Comparison of ENCODE assay signal across 9 cellular contexts in the genomic region with DNA sequence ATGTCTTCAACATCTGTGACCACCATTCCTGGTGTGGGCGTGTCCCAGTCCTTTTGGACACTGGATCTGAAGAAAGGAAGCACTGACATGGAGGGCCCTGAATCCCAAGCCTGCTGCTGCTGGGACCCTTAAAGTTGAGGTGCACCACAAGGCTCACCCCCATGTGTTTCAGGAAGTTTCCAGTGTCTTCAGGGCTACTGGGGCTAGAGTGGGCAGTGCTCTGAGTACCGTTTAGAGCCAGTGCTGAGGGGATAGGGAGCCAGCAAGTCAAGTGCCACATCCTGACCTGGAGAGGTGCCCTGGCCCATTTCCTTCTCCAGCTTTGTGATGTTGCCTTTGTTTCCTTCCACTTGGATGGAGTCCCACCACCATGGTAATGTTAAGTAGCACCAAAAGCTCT. TPM values are rescaled to one million over a fixed set of nuclear protein-coding genes. Genes with fewer than 3 reads are reported as not detected.
DNase-seq lines count a peak whose midpoint lies in the region; ATAC-seq, FAIRE-seq and TF ChIP-seq lines count a peak whose summit lies in the region.
"Had no signal": no experiment of that assay in that cellular context is flagged by ENCODE, and none has a peak within 500 bp of the region (broad histone marks: within the 10 kb centered on the region; RNA-seq: fewer than 3 reads in every experiment).

No MANE protein-coding gene starts in this region.

- no peak overlapping the region for H4K5ac ChIP-seq in mesendoderm (ENCODE audit: low read length)

- FAIRE-seq in HepG2 (lab: Jason Lieb, UNC) = no peak
- FAIRE-seq in H54 (lab: Jason Lieb, UNC) = no peak
- FAIRE-seq: urothelium cell line had no signal

- POLR2A ChIA-PET in HepG2 (lab: Yijun Ruan, JAX) = interaction anchor here (0.7 to 1.8 kb wide), 3 partner anchors 31 to 156 kb away, joined by 3 to 5 read pairs (median 4); a partner anchor contains a TSS

- H2AFZ ChIP-seq in HepG2 (ENCODE audit: low read length) (no peak overlapping the region), SU-DHL-6 (ENCODE audit: low read depth, low read length, severe bottlenecking) (peak overlapping the region; percentile 50)

- H3K79me2 ChIP-seq in HepG2 (ENCODE audit: insufficient read depth, low read length) (no peaks in the 10 kb centered on the region), SU-DHL-6 (ENCODE audit: insufficient read depth, low read length) (peaks cover 22% of the 10 kb centered on the region), mesendoderm (ENCODE audit: control insufficient read depth, insufficient read depth, low read length) (no peaks in the 10 kb centered on the region)

- DNase-seq in HepG2 (ENCODE audit: low spot score) (no peak), right lobe of liver (no peak), mesendoderm (no peak), H54 (ENCODE audit: insufficient read length, low spot score) (no peak), ureter (ENCODE audit: low spot score) (no peak), middle frontal gyrus (ENCODE audit: extremely low spot score, low spot score) (no peak), foreskin melanocyte (no peak)

- TF ChIP-seq EP300 in HepG2 (IDR thresholded peaks at IDR 0.05; ENCODE audit: low read depth in 2 of 2, low read length in 2 of 2) (no peak), HepG2 (CRISPR knock-in tag; IDR thresholded peaks at IDR 0.05; ENCODE audit: borderline replicate concordance) (no peak)

- peak overlapping the region; percentile 5 for H2AK5ac ChIP-seq in mesendoderm (ENCODE audit: low read length)

- H3K4me1 ChIP-seq in HepG2 (ENCODE audit: insufficient read depth, low read length) (peaks cover 20% of the 10 kb centered on the region), right lobe of liver (no peaks in the 10 kb centered on the region), mesendoderm (ENCODE audit: control insufficient read depth, low read depth, low read length) (peaks cover 5% of the 10 kb centered on the region)

- no peak for TF ChIP-seq RAD21 in HepG2 (CRISPR knock-in tag; IDR thresholded peaks at IDR 0.05)

- CTCF ChIA-PET in HepG2 (lab: Yijun Ruan, JAX; ENCODE audit: low intra/inter-chr PET ratio, low total read pairs) = interaction anchor here (0.9 to 2.8 kb wide), 7 partner anchors 30 to 230 kb away, joined by 4 to 35 read pairs (median 6); a partner anchor contains a TSS

- no peak overlapping the region for H3K4me3 ChIP-seq in HepG2 (replicated peaks in 1 of 3; ENCODE audit: insufficient read depth in 1 of 3, low read depth in 2 of 3, low read length in 3 of 3)
- H3K4me3 ChIP-seq in right lobe of liver = no peak overlapping the region
- H3K4me3 ChIP-seq in SU-DHL-6 (ENCODE audit: insufficient read depth, low read length, poor library complexity, severe bottlenecking) = no peak overlapping the region
- no peak overlapping the region for H3K4me3 ChIP-seq in mesendoderm (ENCODE audit: low read length)

- no peak overlapping the region for H3K18ac ChIP-seq in mesendoderm (ENCODE audit: low read length)

- H3F3A ChIP-seq in SU-DHL-6 (ENCODE audit: insufficient read depth) = peaks cover 32% of the 10 kb centered on the region

- H4K20me1 ChIP-seq in HepG2 (ENCODE audit: insufficient read depth, low read length) (no peaks in the 10 kb centered on the region), SU-DHL-6 (ENCODE audit: low read depth, low read length) (no peaks in the 10 kb centered on the region)

- TF ChIP-seq POLR2A in HepG2 (IDR thresholded peaks at IDR 0.05; ENCODE audit: insufficient read depth in 1 of 2, low read depth in 2 of 2, low read length in 2 of 2) (no peak), right lobe of liver (IDR thresholded peaks at IDR 0.05) (no peak), H54 (IDR thresholded peaks at IDR 0.05; ENCODE audit: low read depth, low read length) (no peak)

- H3K56ac ChIP-seq in mesendoderm (ENCODE audit: low read length) = peak overlapping the region; percentile 29

- WGBS in HepG2 (ENCODE audit: low lambda C conversion rate) = 100% methylated on average over 2 of the region's 2 CpGs
- no CpG with 5 or more reads among the region's 2 CpGs for WGBS in right lobe of liver (ENCODE audit: insufficient coverage, low coverage, low lambda C conversion rate, missing lambda C conversion rate)
- WGBS in mesendoderm (ENCODE audit: extremely low coverage, insufficient coverage, low lambda C conversion rate) = no CpG with 5 or more reads among the region's 2 CpGs

- H3K9me2 ChIP-seq in SU-DHL-6 (replicated peaks; ENCODE audit: insufficient read depth, low read length) = no peaks in the 10 kb centered on the region

- TF ChIP-seq CTCF in HepG2 (CRISPR knock-in tag; IDR thresholded peaks at IDR 0.05) (no peak), right lobe of liver (IDR thresholded peaks at IDR 0.05) (no peak), SU-DHL-6 (IDR thresholded peaks at IDR 0.05; ENCODE audit: insufficient read depth, low read length, poor library complexity, severe bottlenecking) (no peak)

- H3K27me3 ChIP-seq in HepG2 (ENCODE audit: control insufficient read depth in 1 of 2, insufficient read depth in 2 of 2, low read length in 2 of 2) (no peaks in the 10 kb centered on the region), right lobe of liver (no peaks in the 10 kb centered on the region), SU-DHL-6 (ENCODE audit: low read length) (no peaks in the 10 kb centered on the region), mesendoderm (ENCODE audit: insufficient read depth, low read length, poor library complexity) (no peaks in the 10 kb centered on the region)

- H3K9ac ChIP-seq in HepG2 (ENCODE audit: insufficient read depth, low read depth, low read length) (no peak overlapping the region), SU-DHL-6 (ENCODE audit: low read length) (peak overlapping the region; percentile 81), mesendoderm (ENCODE audit: low read length) (peak overlapping the region; percentile 28)

- no peak overlapping the region for H2BK15ac ChIP-seq in mesendoderm (replicated peaks; ENCODE audit: low read depth)

- intact Hi-C loops in HepG2 (cut with micrococcal nuclease; ENCODE audit: unreplicated experiment) = loop anchor here (1.0 to 10.0 kb wide), 8 partner anchors 21 to 438 kb away; a partner anchor contains a TSS
- intact Hi-C loops in right lobe of liver (cut with DNase I) = no loop called here

- 0 out of 2 replicates have a peak overlapping the region, but pooled peaks have one; percentile 82 for H3K4me2 ChIP-seq in HepG2 (ENCODE audit: low read depth, low read length)
- peak overlapping the region; percentile 73 for H3K4me2 ChIP-seq in SU-DHL-6 (ENCODE audit: low read depth, low read length, poor library complexity, severe bottlenecking)
- no peak overlapping the region for H3K4me2 ChIP-seq in mesendoderm (ENCODE audit: low read length)

- H2BK5ac ChIP-seq in mesendoderm (ENCODE audit: low read length) = no peak overlapping the region

- H3K79me1 ChIP-seq in mesendoderm (ENCODE audit: low read length) = no peaks in the 10 kb centered on the region

- no TSS peak for BruUV-seq in HepG2 (replicated peaks; lab: Mats Ljungman, UMichigan)

- H3K36me3 ChIP-seq in HepG2 (replicated peaks in 1 of 2; ENCODE audit: control insufficient read depth in 1 of 2, insufficient read depth in 2 of 2, low read length in 2 of 2) (peaks cover 3 to 4% of the 10 kb centered on the region in 2 experiments; a peak in 2 of 5 replicates), right lobe of liver (peaks cover 0 to 19% (median 0%) of the 10 kb centered on the region in 4 donors), SU-DHL-6 (ENCODE audit: low read length) (no peaks in the 10 kb centered on the region), mesendoderm (ENCODE audit: control insufficient read depth, insufficient read depth, low read length) (no peaks in the 10 kb centered on the region)

- H3K27ac ChIP-seq in HepG2 (ENCODE audit: extremely low read length, insufficient read depth, low read length) (no peak overlapping the region), right lobe of liver (no peak overlapping the region), SU-DHL-6 (ENCODE audit: low read depth, low read length) (peak overlapping the region; percentile 76), mesendoderm (ENCODE audit: low read depth, low read length) (no peak overlapping the region)

- in situ Hi-C loops in HepG2 (cut with HindIII; ENCODE audit: extremely low pct_ligation_motif_present, low pct_unique_long_range_greater_than_20kb) = loop anchor here (5.0 kb wide), 2 partner anchors 35 to 170 kb away; a partner anchor contains a TSS

- H3K9me3 ChIP-seq in HepG2 (ENCODE audit: low read length) = no peaks in the 10 kb centered on the region
- H3K9me3 ChIP-seq in right lobe of liver = no peaks in the 10 kb centered on the region
- H3K9me3 ChIP-seq in SU-DHL-6 (ENCODE audit: insufficient read depth, low read length) = no peaks in the 10 kb centered on the region

- no peak overlapping the region for H4K8ac ChIP-seq in mesendoderm (ENCODE audit: low read depth, low read length)

- no peak overlapping the region for H3K23ac ChIP-seq in mesendoderm (ENCODE audit: low read length)

- H2BK120ac ChIP-seq in mesendoderm (ENCODE audit: low read depth, low read length) = no peak overlapping the region

- H3K4ac ChIP-seq in mesendoderm (ENCODE audit: low read depth, low read length) = no peak overlapping the region

- ATAC-seq in HepG2 (no peak), right lobe of liver (no peak)

RNA-seq across cellular contexts. Expression of a gene that starts 0.7 kb away (rescaled TPM):
- total RNA-seq in HepG2 (2016; rRNA removed; fragmentation: Illumina TruSeq; extraction: Trizol) = 9.6 and 10.0 TPM in 2 replicates
- total RNA-seq in HepG2 (2016; cell fraction: cytosol; rRNA removed; fragmentation: Illumina TruSeq; extraction: Trizol; ENCODE audit: low read depth) = 1.9 and 2.1 TPM in 2 replicates
- 8.6 and 9.7 TPM in 2 replicates for total RNA-seq in HepG2 (2016; cell fraction: insoluble cytoplasmic fraction; rRNA removed; fragmentation: Illumina TruSeq; extraction: Trizol)
- total RNA-seq in HepG2 (2016; cell fraction: membrane; rRNA removed; fragmentation: Illumina TruSeq; extraction: Trizol) = 4.0 TPM in 2 replicates
- total RNA-seq in HepG2 (2016; cell fraction: nucleus; rRNA removed; fragmentation: Illumina TruSeq; extraction: Trizol) = 10.5 and 10.6 TPM in 2 replicates
- polyA plus RNA-seq in HepG2 (2011; rRNA removed) = 5.2 and 7.4 TPM in 2 replicates
- 4.6 and 6.6 TPM in 2 replicates for polyA plus RNA-seq in HepG2 (2011; cell fraction: cytosol; rRNA removed)
- 18.1 and 24.9 TPM in 2 replicates for polyA plus RNA-seq in HepG2 (2011; cell fraction: nucleus; rRNA removed)
- 2.9 and 3.2 TPM in 2 replicates for polyA plus RNA-seq in HepG2 (2012)
- 1.6 and 1.7 TPM in 2 replicates for polyA plus RNA-seq in HepG2 (2016; cell fraction: cytosol; fragmentation: Illumina TruSeq; extraction: Trizol; ENCODE audit: low read depth)
- polyA plus RNA-seq in HepG2 (2016; cell fraction: insoluble cytoplasmic fraction; fragmentation: Illumina TruSeq; extraction: Trizol; ENCODE audit: low read depth) = 7.5 and 7.7 TPM in 2 replicates
- polyA plus RNA-seq in HepG2 (2016; cell fraction: membrane; fragmentation: Illumina TruSeq; extraction: Trizol; ENCODE audit: low read depth) = 3.6 TPM in 2 replicates
- polyA plus RNA-seq in HepG2 (2016; cell fraction: nucleus; fragmentation: Illumina TruSeq; extraction: Trizol; ENCODE audit: insufficient read depth, low read depth) = 24.8 and 26.1 TPM in 2 replicates
- polyA minus RNA-seq in HepG2 (2011; rRNA and poly(A)+ RNA removed; ENCODE audit: low replicate concordance) = 0.30 and 9.6 TPM in 2 replicates
- 2.5 and 2.7 TPM in 2 replicates for polyA minus RNA-seq in HepG2 (2011; cell fraction: cytosol; rRNA and poly(A)+ RNA removed)
- polyA minus RNA-seq in HepG2 (2011; cell fraction: nucleus; rRNA and poly(A)+ RNA removed) = 4.6 and 5.2 TPM in 2 replicates
- 1 to 10 TPM; 1.1 to 3.6 (median 1.5) TPM for total RNA-seq in right lobe of liver
- polyA plus RNA-seq in mesendoderm (2013, experiment 1 of 2) = 3.8 TPM
- polyA plus RNA-seq in mesendoderm (2013, experiment 2 of 2) = 3.3 TPM
- 28.0 TPM for total RNA-seq in ureter

RNA-seq across cellular contexts. Expression of a gene that starts 37.4 kb away (rescaled TPM):
- total RNA-seq in HepG2 (2016; rRNA removed; fragmentation: Illumina TruSeq; extraction: Trizol) (11.8 and 13.2 TPM in 2 replicates), right lobe of liver (10 to 100 TPM; 14.4 to 19.8 (median 17.6) TPM), ureter (53.4 TPM)
- total RNA-seq in HepG2 (2016; cell fraction: cytosol; rRNA removed; fragmentation: Illumina TruSeq; extraction: Trizol; ENCODE audit: low read depth) = 11.7 and 12.1 TPM in 2 replicates
- total RNA-seq in HepG2 (2016; cell fraction: insoluble cytoplasmic fraction; rRNA removed; fragmentation: Illumina TruSeq; extraction: Trizol) = 9.9 and 12.7 TPM in 2 replicates
- total RNA-seq in HepG2 (2016; cell fraction: membrane; rRNA removed; fragmentation: Illumina TruSeq; extraction: Trizol) = 21.8 and 26.0 TPM in 2 replicates
- 9.5 and 10.9 TPM in 2 replicates for total RNA-seq in HepG2 (2016; cell fraction: nucleus; rRNA removed; fragmentation: Illumina TruSeq; extraction: Trizol)
- polyA plus RNA-seq in HepG2 (2011; rRNA removed) = 26.4 and 28.2 TPM in 2 replicates
- polyA plus RNA-seq in HepG2 (2011; cell fraction: cytosol; rRNA removed) = 9.0 and 14.0 TPM in 2 replicates
- polyA plus RNA-seq in HepG2 (2011; cell fraction: nucleus; rRNA removed) = 128 and 139 TPM in 2 replicates
- polyA plus RNA-seq in HepG2 (2012) = 15.4 and 17.3 TPM in 2 replicates
- 10.6 and 13.2 TPM in 2 replicates for polyA plus RNA-seq in HepG2 (2016; cell fraction: cytosol; fragmentation: Illumina TruSeq; extraction: Trizol; ENCODE audit: low read depth)
- polyA plus RNA-seq in HepG2 (2016; cell fraction: insoluble cytoplasmic fraction; fragmentation: Illumina TruSeq; extraction: Trizol; ENCODE audit: low read depth) = 14.5 and 16.3 TPM in 2 replicates
- 22.8 and 27.0 TPM in 2 replicates for polyA plus RNA-seq in HepG2 (2016; cell fraction: membrane; fragmentation: Illumina TruSeq; extraction: Trizol; ENCODE audit: low read depth)
- polyA plus RNA-seq in HepG2 (2016; cell fraction: nucleus; fragmentation: Illumina TruSeq; extraction: Trizol; ENCODE audit: insufficient read depth, low read depth) = 38.8 and 39.0 TPM in 2 replicates
- 25.8 and 37.6 TPM in 2 replicates for polyA minus RNA-seq in HepG2 (2011; rRNA and poly(A)+ RNA removed; ENCODE audit: low replicate concordance)
- 3.6 and 4.4 TPM in 2 replicates for polyA minus RNA-seq in HepG2 (2011; cell fraction: cytosol; rRNA and poly(A)+ RNA removed)
- polyA minus RNA-seq in HepG2 (2011; cell fraction: nucleus; rRNA and poly(A)+ RNA removed) = 17.3 and 24.5 TPM in 2 replicates
- polyA plus RNA-seq in mesendoderm (2013, experiment 1 of 2) = 7.4 TPM
- polyA plus RNA-seq in mesendoderm (2013, experiment 2 of 2) = 7.5 TPM

RNA-seq across cellular contexts. Expression of a gene that starts 45.4 kb away (rescaled TPM):
- total RNA-seq in HepG2 (2016; rRNA removed; fragmentation: Illumina TruSeq; extraction: Trizol) (5.8 and 6.1 TPM in 2 replicates), right lobe of liver (10 to 100 TPM in 1 of 6 experiments, 1 to 10 TPM in 5; 5.2 to 18.8 (median 5.9) TPM), ureter (31.2 TPM)
- 2.7 and 2.8 TPM in 2 replicates for total RNA-seq in HepG2 (2016; cell fraction: cytosol; rRNA removed; fragmentation: Illumina TruSeq; extraction: Trizol; ENCODE audit: low read depth)
- total RNA-seq in HepG2 (2016; cell fraction: insoluble cytoplasmic fraction; rRNA removed; fragmentation: Illumina TruSeq; extraction: Trizol) = 4.8 and 5.7 TPM in 2 replicates
- total RNA-seq in HepG2 (2016; cell fraction: membrane; rRNA removed; fragmentation: Illumina TruSeq; extraction: Trizol) = 6.6 and 7.6 TPM in 2 replicates
- total RNA-seq in HepG2 (2016; cell fraction: nucleus; rRNA removed; fragmentation: Illumina TruSeq; extraction: Trizol) = 3.7 and 4.7 TPM in 2 replicates
- polyA plus RNA-seq in HepG2 (2011; rRNA removed) = 13.3 and 16.2 TPM in 2 replicates
- polyA plus RNA-seq in HepG2 (2011; cell fraction: cytosol; rRNA removed) = 11.1 and 13.7 TPM in 2 replicates
- polyA plus RNA-seq in HepG2 (2011; cell fraction: nucleus; rRNA removed) = 26.3 and 29.6 TPM in 2 replicates
- 10.1 and 11.2 TPM in 2 replicates for polyA plus RNA-seq in HepG2 (2012)
- 1.9 and 2.4 TPM in 2 replicates for polyA plus RNA-seq in HepG2 (2016; cell fraction: cytosol; fragmentation: Illumina TruSeq; extraction: Trizol; ENCODE audit: low read depth)
- polyA plus RNA-seq in HepG2 (2016; cell fraction: insoluble cytoplasmic fraction; fragmentation: Illumina TruSeq; extraction: Trizol; ENCODE audit: low read depth) = 7.9 and 11.5 TPM in 2 replicates
- 7.6 and 8.0 TPM in 2 replicates for polyA plus RNA-seq in HepG2 (2016; cell fraction: membrane; fragmentation: Illumina TruSeq; extraction: Trizol; ENCODE audit: low read depth)
- 16.8 and 19.6 TPM in 2 replicates for polyA plus RNA-seq in HepG2 (2016; cell fraction: nucleus; fragmentation: Illumina TruSeq; extraction: Trizol; ENCODE audit: insufficient read depth, low read depth)
- polyA minus RNA-seq in HepG2 (2011; rRNA and poly(A)+ RNA removed; ENCODE audit: low replicate concordance) = 8.4 and 18.8 TPM in 2 replicates
- 6.6 and 6.9 TPM in 2 replicates for polyA minus RNA-seq in HepG2 (2011; cell fraction: cytosol; rRNA and poly(A)+ RNA removed)
- polyA minus RNA-seq in HepG2 (2011; cell fraction: nucleus; rRNA and poly(A)+ RNA removed) = 5.6 and 5.7 TPM in 2 replicates
- polyA plus RNA-seq in mesendoderm (2013, experiment 1 of 2) = 10.2 TPM
- 10.4 TPM for polyA plus RNA-seq in mesendoderm (2013, experiment 2 of 2)
